In genomic region chr1:6870086-6870485, GRCh38 we compare ENCODE assay signal across 21 cellular contexts.
A peak's percentile ranks its signal among the peaks of the same experiment; 100 is the strongest.
DNase-seq lines count a peak whose midpoint lies in the region; ATAC-seq and TF ChIP-seq lines count a peak whose summit lies in the region.
"Had no signal": no experiment of that assay in that cellular context is flagged by ENCODE, and none has a peak within 500 bp of the region (broad histone marks: within the 10 kb centered on the region; RNA-seq: fewer than 3 reads in every experiment).

No MANE protein-coding gene starts in this region.

- intact Hi-C loops in dorsolateral prefrontal cortex (cut with DNase I): no loop called here

- no peak for ATAC-seq in HG03108 (IDR thresholded peaks at IDR 0.05; ENCODE audit: unreplicated experiment)
- ATAC-seq: K562; naive thymus-derived CD8-positive, alpha-beta T cell; stimulated activated naive CD8-positive, alpha-beta T cell treated with anti-CD3 and anti-CD28 coated beads, Interleukin-15, amount 100 ng/mL, for 72 hours had no signal

- H3K27ac ChIP-seq in dorsolateral prefrontal cortex: peak overlapping the region in 40 of 59 donors; percentile 3 to 74 (median 50)
- H3K27ac ChIP-seq: HL-60, Peyer's patch, vagina had no signal

- peak overlapping the region in 45 of 59 donors; percentile 1 to 56 (median 27) for H3K4me3 ChIP-seq in dorsolateral prefrontal cortex
- H3K4me3 ChIP-seq: ascending aorta, K562, Peyer's patch, vagina had no signal

- DNase-seq in AG08395 (ENCODE audit: low spot score) (peak; percentile 32), NCI-H460 (ENCODE audit: extremely low read depth, low read depth) (peak; percentile 38), dorsolateral prefrontal cortex (no peak), medulla oblongata (ENCODE audit: extremely low spot score) (peak; percentile 39), germinal center (ENCODE audit: low spot score) (no peak), 8988T (no peak), NCI-H774 (lab: John Stamatoyannopoulos, UW) (no peak)
- DNase-seq: activated CD4-positive, CD25-positive, alpha-beta regulatory T cell treated with anti-CD3 and anti-CD28 coated beads, Interleukin-2, amount 50 U/mL, for 72 hours; activated gamma-delta T cell; CD4-positive, alpha-beta memory T cell; DMS79 treated with DMSO at 0.1 percent for 48 hours; naive thymus-derived CD8-positive, alpha-beta T cell; NCI-H1092 treated with DMSO at 0.1 percent for 48 hours; Peyer's patch; retina; stimulated activated naive CD8-positive, alpha-beta T cell treated with anti-CD3 and anti-CD28 coated beads, Interleukin-15, amount 100 ng/mL, for 72 hours had no signal

- peak in 1 of 56 donors; percentile 9 for TF ChIP-seq CTCF in dorsolateral prefrontal cortex (IDR thresholded peaks at IDR 0.05 in 54 of 56, conservative IDR thresholded peaks at IDR 0.05 in 2 of 56; ENCODE audit: low read depth in 1 of 56, partially characterized antibody in 56 of 56)

- no peaks in the 10 kb centered on the region for H3K27me3 ChIP-seq in dorsolateral prefrontal cortex
- H3K27me3 ChIP-seq: ascending aorta, Peyer's patch, vagina had no signal

Comparison
In these comparisons a context has a peak if more than half of its experiments do, and no peak if none do; other contexts are left out.
1. DNase-seq: peak in AG08395 (single experiment), NCI-H460 (single experiment) and medulla oblongata (single experiment); none in dorsolateral prefrontal cortex (0 of 10), germinal center (single experiment), 8988T (single experiment) and NCI-H774 (single experiment).